In the genomic region with DNA sequence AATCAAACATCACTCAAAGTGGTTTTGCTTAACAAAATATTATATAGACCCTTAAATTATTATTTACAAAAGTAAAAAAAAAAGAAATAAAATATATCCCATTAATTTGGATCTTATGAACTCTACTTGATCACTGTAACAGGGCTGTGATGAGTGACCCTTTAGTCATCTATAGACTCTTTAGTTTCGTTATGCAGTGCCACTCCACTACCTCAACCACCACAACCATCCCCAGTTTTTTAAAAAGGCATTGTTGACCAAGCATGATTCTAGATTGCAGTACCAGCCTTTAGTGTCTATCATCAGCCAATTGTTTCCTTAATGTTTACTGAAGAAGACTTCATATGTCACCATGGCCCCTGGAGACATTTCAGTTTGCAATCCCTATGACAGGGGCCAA, we compare ENCODE assay signal across 1 cellular context.
TF ChIP-seq lines count a peak whose summit lies in the region.

No MANE protein-coding gene starts in this region.

TF ChIP-seq in SK-N-SH, 30 proteins besides CTCF, POLR2A, EP300 and RAD21 (continued from another document):
- TF ChIP-seq, protein P1, sequence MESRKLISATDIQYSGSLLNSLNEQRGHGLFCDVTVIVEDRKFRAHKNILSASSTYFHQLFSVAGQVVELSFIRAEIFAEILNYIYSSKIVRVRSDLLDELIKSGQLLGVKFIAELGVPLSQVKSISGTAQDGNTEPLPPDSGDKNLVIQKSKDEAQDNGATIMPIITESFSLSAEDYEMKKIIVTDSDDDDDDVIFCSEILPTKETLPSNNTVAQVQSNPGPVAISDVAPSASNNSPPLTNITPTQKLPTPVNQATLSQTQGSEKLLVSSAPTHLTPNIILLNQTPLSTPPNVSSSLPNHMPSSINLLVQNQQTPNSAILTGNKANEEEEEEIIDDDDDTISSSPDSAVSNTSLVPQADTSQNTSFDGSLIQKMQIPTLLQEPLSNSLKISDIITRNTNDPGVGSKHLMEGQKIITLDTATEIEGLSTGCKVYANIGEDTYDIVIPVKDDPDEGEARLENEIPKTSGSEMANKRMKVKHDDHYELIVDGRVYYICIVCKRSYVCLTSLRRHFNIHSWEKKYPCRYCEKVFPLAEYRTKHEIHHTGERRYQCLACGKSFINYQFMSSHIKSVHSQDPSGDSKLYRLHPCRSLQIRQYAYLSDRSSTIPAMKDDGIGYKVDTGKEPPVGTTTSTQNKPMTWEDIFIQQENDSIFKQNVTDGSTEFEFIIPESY (IDR thresholded peaks at IDR 0.05; ENCODE audit: borderline replicate concordance, low read depth), result no peak
- TF ChIP-seq NFIC (IDR thresholded peaks at IDR 0.05; ENCODE audit: borderline replicate concordance) (no peak), NRF1 (IDR thresholded peaks at IDR 0.05; ENCODE audit: low read depth, low read length) (no peak), POLR2AphosphoS5 (IDR thresholded peaks at IDR 0.05; ENCODE audit: low read depth, low read length) (no peak), MEF2A (IDR thresholded peaks at IDR 0.05; ENCODE audit: borderline replicate concordance, low read depth) (no peak), TCF12 (IDR thresholded peaks at IDR 0.05) (no peak), FOXM1 (IDR thresholded peaks at IDR 0.05; ENCODE audit: low read depth) (no peak), RXRA (IDR thresholded peaks at IDR 0.05; ENCODE audit: borderline replicate concordance, low read depth) (no peak), FOSL2 (IDR thresholded peaks at IDR 0.05; ENCODE audit: borderline replicate concordance, low read depth) (no peak), FOXJ3 (CRISPR knock-in tag; IDR thresholded peaks at IDR 0.05) (no peak), SMC3 (IDR thresholded peaks at IDR 0.05; ENCODE audit: low read depth, low read length) (no peak)
- TF ChIP-seq, protein P2, sequence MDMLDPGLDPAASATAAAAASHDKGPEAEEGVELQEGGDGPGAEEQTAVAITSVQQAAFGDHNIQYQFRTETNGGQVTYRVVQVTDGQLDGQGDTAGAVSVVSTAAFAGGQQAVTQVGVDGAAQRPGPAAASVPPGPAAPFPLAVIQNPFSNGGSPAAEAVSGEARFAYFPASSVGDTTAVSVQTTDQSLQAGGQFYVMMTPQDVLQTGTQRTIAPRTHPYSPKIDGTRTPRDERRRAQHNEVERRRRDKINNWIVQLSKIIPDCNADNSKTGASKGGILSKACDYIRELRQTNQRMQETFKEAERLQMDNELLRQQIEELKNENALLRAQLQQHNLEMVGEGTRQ (IDR thresholded peaks at IDR 0.05; ENCODE audit: borderline replicate concordance, low read depth, low read length), result no peak
